In the genomic region with DNA sequence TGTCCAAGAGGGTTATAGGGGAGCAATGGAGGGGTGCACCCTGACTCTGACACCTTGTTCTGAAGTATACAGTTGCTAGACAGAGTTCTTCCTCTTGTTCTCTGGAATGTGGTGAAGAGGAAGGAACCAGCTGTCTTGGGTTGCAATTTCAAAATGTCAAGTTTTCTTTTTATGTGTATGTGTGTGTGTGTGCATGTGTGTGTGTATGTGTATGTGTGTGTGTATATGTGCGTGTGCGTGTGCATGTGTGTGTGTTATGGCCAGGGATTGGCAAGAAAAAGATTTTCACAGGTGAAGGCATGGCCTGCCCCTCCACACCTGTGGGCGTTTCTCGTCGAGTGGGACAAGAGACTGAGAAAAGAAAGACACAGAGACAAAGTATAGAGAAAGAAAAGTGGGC, we compare ENCODE assay signal across 20 cellular contexts.
"Had no signal": no experiment of that assay in that cellular context is flagged by ENCODE, and none has a peak within 500 bp of the region (broad histone marks: within the 10 kb centered on the region; RNA-seq: fewer than 3 reads in every experiment).

No MANE protein-coding gene starts in this region.

- H3K9ac ChIP-seq: KMS-11 had no signal

- H3K4me2 ChIP-seq: KMS-11 had no signal

- ATAC-seq: activated CD4-positive, CD25-positive, alpha-beta regulatory T cell treated with anti-CD3 and anti-CD28 coated beads, Interleukin-2, amount 50 U/mL, for 24 hours; activated CD8-positive, alpha-beta T cell treated with anti-CD3 and anti-CD28 coated beads for 36 hours; activated T-cell treated with anti-CD3 and anti-CD28 coated beads, Interleukin-2, amount 50 U/mL, for 72 hours; PC-3 had no signal

- DNase-seq: activated CD4-positive, alpha-beta T cell treated with anti-CD3 and anti-CD28 coated beads for 4 hours; activated CD8-positive, alpha-beta memory T cell treated with anti-CD3 and anti-CD28 coated beads, Interleukin-2, amount 50 U/mL, for 4 hours; activated CD8-positive, alpha-beta T cell treated with anti-CD3 and anti-CD28 coated beads for 36 hours; activated gamma-delta T cell treated with Interleukin-2 at 50 U/mL for 16 hours; activated naive CD4-positive, alpha-beta T cell treated with anti-CD3 and anti-CD28 coated beads, Interleukin-2, amount 10 ng/mL, durations not matched to agents 7 days and 5 days; activated naive CD8-positive, alpha-beta T cell treated with anti-CD3 and anti-CD28 coated beads for 36 hours; activated T-cell treated with anti-CD3 and anti-CD28 coated beads, Interleukin-2, amount 50 U/mL, for 72 hours; cerebellar nuclear complex; MG63; NCI-H1105; NCI-H1436; NCI-H1694 treated with DMSO at 0.1 percent for 48 hours; NCI-H2029 treated with DMSO at 0.1 percent for 48 hours; NCI-H446; PC-3; SHP77 treated with DMSO at 0.1 percent for 48 hours; T-helper 1 cell had no signal

- H3K4me3 ChIP-seq: MG63 had no signal

- H3K36me3 ChIP-seq: MG63 had no signal

- H3K27ac ChIP-seq: KMS-11 had no signal

- FAIRE-seq: RCC 7860 had no signal

- H3K9me3 ChIP-seq: MG63 had no signal

- H3K27me3 ChIP-seq: MG63 had no signal
